Comparison of ENCODE assay signal across 11 cellular contexts in genomic region chr5:72467987-72468386, GRCh38. TPM values are rescaled to one million over a fixed set of nuclear protein-coding genes. Genes with fewer than 3 reads are reported as not detected.
A peak's percentile ranks its signal among the peaks of the same experiment; 100 is the strongest.
DNase-seq lines count a peak whose midpoint lies in the region; ATAC-seq and TF ChIP-seq lines count a peak whose summit lies in the region.
"Had no signal": no experiment of that assay in that cellular context is flagged by ENCODE, and none has a peak within 500 bp of the region (broad histone marks: within the 10 kb centered on the region; RNA-seq: fewer than 3 reads in every experiment).

No MANE protein-coding gene starts in this region.

- DNase-seq in HFFc6 (peak; percentile 35), RWPE2 (ENCODE audit: low spot score) (no peak), epidermal melanocyte (ENCODE audit: insufficient read length, low spot score) (no peak), GM13977 (ENCODE audit: low spot score) (no peak), cerebellum (ENCODE audit: low spot score) (no peak), NCI-H2107 (lab: John Stamatoyannopoulos, UW) (no peak)
- DNase-seq: cortex of kidney, DMS53, H7 had no signal

- ATAC-seq in RWPE2 (ENCODE audit: low read depth) (peak; percentile 72), esophagus mucosa (peak; percentile 18)

- no peak overlapping the region for H3K9ac ChIP-seq in skeletal muscle tissue (ENCODE audit: low read depth in 1 of 3, low read length in 3 of 3)

- peaks cover 38% of the 10 kb centered on the region for H3K4me1 ChIP-seq in RWPE2 (ENCODE audit: insufficient read depth, poor library complexity, severe bottlenecking)
- peaks cover 20 to 36% (median 22%) of the 10 kb centered on the region in 3 donors for H3K4me1 ChIP-seq in skeletal muscle tissue (ENCODE audit: control insufficient read depth in 3 of 3, insufficient read depth in 3 of 3, low read length in 3 of 3)

- H3K36me3 Mint-ChIP-seq in HFFc6 (ENCODE audit: low read depth), result no peaks in the 10 kb centered on the region

- H3K27ac ChIP-seq in RWPE2 (ENCODE audit: poor library complexity, severe bottlenecking), result peak overlapping the region; percentile 53
- peak overlapping the region; percentile 12 for H3K27ac ChIP-seq in skeletal muscle tissue (ENCODE audit: low read depth, low read length)

- TF ChIP-seq CTCF in HFFc6 (IDR thresholded peaks at IDR 0.05) (no peak), RWPE2 (IDR thresholded peaks at IDR 0.05; ENCODE audit: poor library complexity, severe bottlenecking) (no peak), GM13977 (IDR thresholded peaks at IDR 0.05; ENCODE audit: extremely low read depth, insufficient read depth, missing control alignments) (no peak)

- H3K27me3 Mint-ChIP-seq in HFFc6 (ENCODE audit: insufficient read depth), result no peaks in the 10 kb centered on the region

- H3K4me3 Mint-ChIP-seq in HFFc6, result no peak overlapping the region

- H3K36me3 ChIP-seq in RWPE2 (ENCODE audit: low read depth) (no peaks in the 10 kb centered on the region), skeletal muscle tissue (ENCODE audit: control insufficient read depth in 3 of 3, insufficient read depth in 3 of 3, low read length in 3 of 3) (no peaks in the 10 kb centered on the region)

- H3K4me1 Mint-ChIP-seq in HFFc6 (ENCODE audit: low read depth), result peaks cover 78% of the 10 kb centered on the region

- H3K4me3 ChIP-seq in RWPE2 (ENCODE audit: severe bottlenecking) (no peak overlapping the region), skeletal muscle tissue (ENCODE audit: low read length in 3 of 3) (no peak overlapping the region)

- no peaks in the 10 kb centered on the region for H3K9me3 Mint-ChIP-seq in HFFc6

- no peaks in the 10 kb centered on the region for H3K9me3 ChIP-seq in RWPE2 (ENCODE audit: severe bottlenecking)
- H3K9me3 ChIP-seq in skeletal muscle tissue (ENCODE audit: control insufficient read depth in 3 of 3, low read length in 3 of 3), result no peaks in the 10 kb centered on the region

- peak overlapping the region; percentile 23; the same call in 1 of the 2 replicates for H3K27ac Mint-ChIP-seq in HFFc6

- in situ Hi-C loops in GM13977 (cut with MboI; ENCODE audit: low pct_unique_long_range_greater_than_20kb, low sequenced_read_pairs, unreplicated experiment), result no loop called here

- H3K27me3 ChIP-seq in RWPE2 (ENCODE audit: insufficient read depth, poor library complexity, severe bottlenecking) (no peaks in the 10 kb centered on the region), skeletal muscle tissue (ENCODE audit: control insufficient read depth in 3 of 3, insufficient read depth in 3 of 3, low read length in 3 of 3) (no peaks in the 10 kb centered on the region)

RNA-seq across cellular contexts. Expression of gene ZNF366, which starts 39.2 kb away (rescaled TPM):
- total RNA-seq in HFFc6 (2021; fragmentation: NEBNext Ultra II Directional; extraction: Animal tissue kit (Norgen Biotek cat#: 25700)), result not detected
- total RNA-seq in esophagus mucosa (1.1 TPM), skeletal muscle tissue (1.6 TPM), cerebellum (1.1 TPM)
- total RNA-seq: H7 had no signal
